16 cellular contexts compared by ENCODE assay signal in genomic region chr4:147017081-147017480, GRCh38.
"Had no signal": no experiment of that assay in that cellular context is flagged by ENCODE, and none has a peak within 500 bp of the region (broad histone marks: within the 10 kb centered on the region; RNA-seq: fewer than 3 reads in every experiment).

No MANE protein-coding gene starts in this region.

- H3K36me3 ChIP-seq: heart right ventricle, sigmoid colon, stomach, thoracic aorta had no signal

- H3K9me3 ChIP-seq: body of pancreas, heart right ventricle, sigmoid colon, stomach, thoracic aorta had no signal

- DNase-seq: activated B cell treated with CpG ODN at 0.5 μM for 24 hours; activated CD4-positive, alpha-beta T cell treated with anti-CD3 and anti-CD28 coated beads, Interleukin-2, amount 10 ng/mL, durations not matched to agents 24 days and 14 days; activated CD8-positive, alpha-beta memory T cell treated with anti-CD3 and anti-CD28 coated beads for 24 hours; activated naive CD4-positive, alpha-beta T cell treated with anti-CD3 and anti-CD28 coated beads, Interleukin-2, amount 50 U/mL, for 16 hours; activated T-cell treated with anti-CD3 and anti-CD28 coated beads for 4 hours; amniotic stem cell; body of pancreas; cerebellar nuclear complex; dermis blood vessel endothelial cell; erythroblast; heart right ventricle; sigmoid colon; stimulated activated CD4-positive, alpha-beta T cell treated with anti-CD3 and anti-CD28 coated beads, Interleukin-2, amount 100 ng/mL, for 48 hours; stimulated activated CD8-positive, alpha-beta memory T cell treated with anti-CD3 and anti-CD28 coated beads, Interleukin-4, amount 100 ng/mL, for 48 hours; stomach had no signal

- ATAC-seq: body of pancreas, heart right ventricle had no signal

- H3K4me3 ChIP-seq: body of pancreas, heart right ventricle, sigmoid colon, stomach, thoracic aorta had no signal

- H3K4me1 ChIP-seq: body of pancreas, heart right ventricle, sigmoid colon, stomach had no signal

- H3K27me3 ChIP-seq: body of pancreas, sigmoid colon had no signal
